2 cellular contexts compared by ENCODE assay signal in the genomic region with DNA sequence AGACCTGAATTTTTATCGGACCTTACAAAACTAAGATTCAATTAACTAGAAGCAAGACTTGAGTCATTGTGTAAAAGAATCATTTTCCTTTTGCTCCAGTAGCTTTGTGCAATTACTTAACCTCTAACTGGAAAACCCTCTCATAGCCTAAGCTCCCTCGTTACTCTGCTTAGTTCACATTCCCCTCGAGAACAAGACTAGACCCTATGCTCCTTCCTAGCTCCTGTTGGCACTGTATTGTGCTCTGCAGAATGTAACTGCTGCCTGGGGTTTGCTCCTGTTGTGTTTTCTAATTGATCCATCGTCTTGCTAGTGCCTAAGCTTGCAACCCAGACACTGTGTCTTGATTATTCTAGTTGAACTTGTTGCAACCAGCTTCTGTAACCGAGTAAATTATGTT.
TF ChIP-seq lines count a peak whose summit lies in the region.

No MANE protein-coding gene starts in this region.

TF ChIP-seq in GM12878, 131 proteins besides CTCF, POLR2A, EP300 and RAD21 (continued from another document and continues in another):
- TF ChIP-seq, protein P1, sequence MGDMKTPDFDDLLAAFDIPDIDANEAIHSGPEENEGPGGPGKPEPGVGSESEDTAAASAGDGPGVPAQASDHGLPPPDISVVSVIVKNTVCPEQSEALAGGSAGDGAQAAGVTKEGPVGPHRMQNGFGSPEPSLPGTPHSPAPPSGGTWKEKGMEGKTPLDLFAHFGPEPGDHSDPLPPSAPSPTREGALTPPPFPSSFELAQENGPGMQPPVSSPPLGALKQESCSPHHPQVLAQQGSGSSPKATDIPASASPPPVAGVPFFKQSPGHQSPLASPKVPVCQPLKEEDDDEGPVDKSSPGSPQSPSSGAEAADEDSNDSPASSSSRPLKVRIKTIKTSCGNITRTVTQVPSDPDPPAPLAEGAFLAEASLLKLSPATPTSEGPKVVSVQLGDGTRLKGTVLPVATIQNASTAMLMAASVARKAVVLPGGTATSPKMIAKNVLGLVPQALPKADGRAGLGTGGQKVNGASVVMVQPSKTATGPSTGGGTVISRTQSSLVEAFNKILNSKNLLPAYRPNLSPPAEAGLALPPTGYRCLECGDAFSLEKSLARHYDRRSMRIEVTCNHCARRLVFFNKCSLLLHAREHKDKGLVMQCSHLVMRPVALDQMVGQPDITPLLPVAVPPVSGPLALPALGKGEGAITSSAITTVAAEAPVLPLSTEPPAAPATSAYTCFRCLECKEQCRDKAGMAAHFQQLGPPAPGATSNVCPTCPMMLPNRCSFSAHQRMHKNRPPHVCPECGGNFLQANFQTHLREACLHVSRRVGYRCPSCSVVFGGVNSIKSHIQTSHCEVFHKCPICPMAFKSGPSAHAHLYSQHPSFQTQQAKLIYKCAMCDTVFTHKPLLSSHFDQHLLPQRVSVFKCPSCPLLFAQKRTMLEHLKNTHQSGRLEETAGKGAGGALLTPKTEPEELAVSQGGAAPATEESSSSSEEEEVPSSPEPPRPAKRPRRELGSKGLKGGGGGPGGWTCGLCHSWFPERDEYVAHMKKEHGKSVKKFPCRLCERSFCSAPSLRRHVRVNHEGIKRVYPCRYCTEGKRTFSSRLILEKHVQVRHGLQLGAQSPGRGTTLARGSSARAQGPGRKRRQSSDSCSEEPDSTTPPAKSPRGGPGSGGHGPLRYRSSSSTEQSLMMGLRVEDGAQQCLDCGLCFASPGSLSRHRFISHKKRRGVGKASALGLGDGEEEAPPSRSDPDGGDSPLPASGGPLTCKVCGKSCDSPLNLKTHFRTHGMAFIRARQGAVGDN (IDR thresholded peaks at IDR 0.05), result no peak
- TF ChIP-seq ASH2L (IDR thresholded peaks at IDR 0.05; ENCODE audit: borderline replicate concordance, low read depth), result no peak
- no peak for TF ChIP-seq NR2C2 (IDR thresholded peaks at IDR 0.05; ENCODE audit: borderline replicate concordance, control insufficient read depth, insufficient read length, low read depth)
- TF ChIP-seq IKZF2 (IDR thresholded peaks at IDR 0.05), result no peak
- TF ChIP-seq, protein P2, sequence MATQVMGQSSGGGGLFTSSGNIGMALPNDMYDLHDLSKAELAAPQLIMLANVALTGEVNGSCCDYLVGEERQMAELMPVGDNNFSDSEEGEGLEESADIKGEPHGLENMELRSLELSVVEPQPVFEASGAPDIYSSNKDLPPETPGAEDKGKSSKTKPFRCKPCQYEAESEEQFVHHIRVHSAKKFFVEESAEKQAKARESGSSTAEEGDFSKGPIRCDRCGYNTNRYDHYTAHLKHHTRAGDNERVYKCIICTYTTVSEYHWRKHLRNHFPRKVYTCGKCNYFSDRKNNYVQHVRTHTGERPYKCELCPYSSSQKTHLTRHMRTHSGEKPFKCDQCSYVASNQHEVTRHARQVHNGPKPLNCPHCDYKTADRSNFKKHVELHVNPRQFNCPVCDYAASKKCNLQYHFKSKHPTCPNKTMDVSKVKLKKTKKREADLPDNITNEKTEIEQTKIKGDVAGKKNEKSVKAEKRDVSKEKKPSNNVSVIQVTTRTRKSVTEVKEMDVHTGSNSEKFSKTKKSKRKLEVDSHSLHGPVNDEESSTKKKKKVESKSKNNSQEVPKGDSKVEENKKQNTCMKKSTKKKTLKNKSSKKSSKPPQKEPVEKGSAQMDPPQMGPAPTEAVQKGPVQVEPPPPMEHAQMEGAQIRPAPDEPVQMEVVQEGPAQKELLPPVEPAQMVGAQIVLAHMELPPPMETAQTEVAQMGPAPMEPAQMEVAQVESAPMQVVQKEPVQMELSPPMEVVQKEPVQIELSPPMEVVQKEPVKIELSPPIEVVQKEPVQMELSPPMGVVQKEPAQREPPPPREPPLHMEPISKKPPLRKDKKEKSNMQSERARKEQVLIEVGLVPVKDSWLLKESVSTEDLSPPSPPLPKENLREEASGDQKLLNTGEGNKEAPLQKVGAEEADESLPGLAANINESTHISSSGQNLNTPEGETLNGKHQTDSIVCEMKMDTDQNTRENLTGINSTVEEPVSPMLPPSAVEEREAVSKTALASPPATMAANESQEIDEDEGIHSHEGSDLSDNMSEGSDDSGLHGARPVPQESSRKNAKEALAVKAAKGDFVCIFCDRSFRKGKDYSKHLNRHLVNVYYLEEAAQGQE (IDR thresholded peaks at IDR 0.05; ENCODE audit: low read depth, low read length), result no peak
- TF ChIP-seq TBL1XR1 (IDR thresholded peaks at IDR 0.05; ENCODE audit: low read depth, low read length), result no peak
- TF ChIP-seq, protein P3, sequence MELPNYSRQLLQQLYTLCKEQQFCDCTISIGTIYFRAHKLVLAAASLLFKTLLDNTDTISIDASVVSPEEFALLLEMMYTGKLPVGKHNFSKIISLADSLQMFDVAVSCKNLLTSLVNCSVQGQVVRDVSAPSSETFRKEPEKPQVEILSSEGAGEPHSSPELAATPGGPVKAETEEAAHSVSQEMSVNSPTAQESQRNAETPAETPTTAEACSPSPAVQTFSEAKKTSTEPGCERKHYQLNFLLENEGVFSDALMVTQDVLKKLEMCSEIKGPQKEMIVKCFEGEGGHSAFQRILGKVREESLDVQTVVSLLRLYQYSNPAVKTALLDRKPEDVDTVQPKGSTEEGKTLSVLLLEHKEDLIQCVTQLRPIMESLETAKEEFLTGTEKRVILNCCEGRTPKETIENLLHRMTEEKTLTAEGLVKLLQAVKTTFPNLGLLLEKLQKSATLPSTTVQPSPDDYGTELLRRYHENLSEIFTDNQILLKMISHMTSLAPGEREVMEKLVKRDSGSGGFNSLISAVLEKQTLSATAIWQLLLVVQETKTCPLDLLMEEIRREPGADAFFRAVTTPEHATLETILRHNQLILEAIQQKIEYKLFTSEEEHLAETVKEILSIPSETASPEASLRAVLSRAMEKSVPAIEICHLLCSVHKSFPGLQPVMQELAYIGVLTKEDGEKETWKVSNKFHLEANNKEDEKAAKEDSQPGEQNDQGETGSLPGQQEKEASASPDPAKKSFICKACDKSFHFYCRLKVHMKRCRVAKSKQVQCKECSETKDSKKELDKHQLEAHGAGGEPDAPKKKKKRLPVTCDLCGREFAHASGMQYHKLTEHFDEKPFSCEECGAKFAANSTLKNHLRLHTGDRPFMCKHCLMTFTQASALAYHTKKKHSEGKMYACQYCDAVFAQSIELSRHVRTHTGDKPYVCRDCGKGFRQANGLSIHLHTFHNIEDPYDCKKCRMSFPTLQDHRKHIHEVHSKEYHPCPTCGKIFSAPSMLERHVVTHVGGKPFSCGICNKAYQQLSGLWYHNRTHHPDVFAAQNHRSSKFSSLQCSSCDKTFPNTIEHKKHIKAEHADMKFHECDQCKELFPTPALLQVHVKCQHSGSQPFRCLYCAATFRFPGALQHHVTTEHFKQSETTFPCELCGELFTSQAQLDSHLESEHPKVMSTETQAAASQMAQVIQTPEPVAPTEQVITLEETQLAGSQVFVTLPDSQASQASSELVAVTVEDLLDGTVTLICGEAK (IDR thresholded peaks at IDR 0.05; ENCODE audit: borderline replicate concordance), result no peak
- TF ChIP-seq TARDBP (IDR thresholded peaks at IDR 0.05; ENCODE audit: borderline replicate concordance), result no peak
- no peak for TF ChIP-seq RAD51 (IDR thresholded peaks at IDR 0.05)
- no peak for TF ChIP-seq NFIC (IDR thresholded peaks at IDR 0.05; ENCODE audit: low read depth, low read length)

TF ChIP-seq in SK-N-SH treated with all-trans-retinoic acid at 6 μM for 48 hours, 23 proteins besides CTCF, POLR2A, EP300 and RAD21 (continued from another document):
- TF ChIP-seq ZFP3 (CRISPR knock-in tag; IDR thresholded peaks at IDR 0.05), result no peak
- TF ChIP-seq, protein P4, sequence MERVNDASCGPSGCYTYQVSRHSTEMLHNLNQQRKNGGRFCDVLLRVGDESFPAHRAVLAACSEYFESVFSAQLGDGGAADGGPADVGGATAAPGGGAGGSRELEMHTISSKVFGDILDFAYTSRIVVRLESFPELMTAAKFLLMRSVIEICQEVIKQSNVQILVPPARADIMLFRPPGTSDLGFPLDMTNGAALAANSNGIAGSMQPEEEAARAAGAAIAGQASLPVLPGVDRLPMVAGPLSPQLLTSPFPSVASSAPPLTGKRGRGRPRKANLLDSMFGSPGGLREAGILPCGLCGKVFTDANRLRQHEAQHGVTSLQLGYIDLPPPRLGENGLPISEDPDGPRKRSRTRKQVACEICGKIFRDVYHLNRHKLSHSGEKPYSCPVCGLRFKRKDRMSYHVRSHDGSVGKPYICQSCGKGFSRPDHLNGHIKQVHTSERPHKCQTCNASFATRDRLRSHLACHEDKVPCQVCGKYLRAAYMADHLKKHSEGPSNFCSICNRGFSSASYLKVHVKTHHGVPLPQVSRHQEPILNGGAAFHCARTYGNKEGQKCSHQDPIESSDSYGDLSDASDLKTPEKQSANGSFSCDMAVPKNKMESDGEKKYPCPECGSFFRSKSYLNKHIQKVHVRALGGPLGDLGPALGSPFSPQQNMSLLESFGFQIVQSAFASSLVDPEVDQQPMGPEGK (CRISPR knock-in tag; IDR thresholded peaks at IDR 0.05; ENCODE audit: borderline replicate concordance), result no peak
- no peak for TF ChIP-seq ESRRG (CRISPR knock-in tag; IDR thresholded peaks at IDR 0.05)
- TF ChIP-seq PPARA (CRISPR knock-in tag; IDR thresholded peaks at IDR 0.05; ENCODE audit: borderline replicate concordance), result no peak
